In genomic region chr6:87617405-87617804, GRCh38 we compare ENCODE assay signal across 18 cellular contexts. TPM values are rescaled to one million over a fixed set of nuclear protein-coding genes. Genes with fewer than 3 reads are reported as not detected.
DNase-seq lines count a peak whose midpoint lies in the region; ATAC-seq and TF ChIP-seq lines count a peak whose summit lies in the region.
"Had no signal": no experiment of that assay in that cellular context is flagged by ENCODE, and none has a peak within 500 bp of the region (broad histone marks: within the 10 kb centered on the region; RNA-seq: fewer than 3 reads in every experiment).

No MANE protein-coding gene starts in this region.

- CTCF ChIA-PET in activated naive CD4-positive, alpha-beta T cell treated with anti-CD3 and anti-CD28 coated beads, Interleukin-2, amount 10 ng/mL, durations not matched to agents 7 days and 5 days (lab: Charles Lee) = no interaction called here

- H3K27me3 ChIP-seq in heart right ventricle (no peaks in the 10 kb centered on the region), right cardiac atrium (ENCODE audit: control insufficient read depth, insufficient read depth) (no peaks in the 10 kb centered on the region), skeletal muscle tissue (ENCODE audit: control insufficient read depth in 3 of 3, insufficient read depth in 3 of 3, low read length in 3 of 3) (no peaks in the 10 kb centered on the region), sigmoid colon (no peaks in the 10 kb centered on the region)
- H3K27me3 ChIP-seq: BLaER1 had no signal

- TF ChIP-seq POLR2A in sigmoid colon (IDR thresholded peaks at IDR 0.05) = no peak

- H3K36me3 Mint-ChIP-seq in activated naive CD4-positive, alpha-beta T cell treated with anti-CD3 and anti-CD28 coated beads, Interleukin-2, amount 10 ng/mL, durations not matched to agents 7 days and 5 days = peaks cover 37% of the 10 kb centered on the region

- H3K9me3 ChIP-seq in heart right ventricle (no peaks in the 10 kb centered on the region), right cardiac atrium (ENCODE audit: control insufficient read depth, low read length) (no peaks in the 10 kb centered on the region), skeletal muscle tissue (ENCODE audit: control insufficient read depth in 3 of 3, low read length in 3 of 3) (no peaks in the 10 kb centered on the region), sigmoid colon (no peaks in the 10 kb centered on the region)
- H3K9me3 ChIP-seq: BLaER1 had no signal

- no peaks in the 10 kb centered on the region for H3K4me1 Mint-ChIP-seq in activated naive CD4-positive, alpha-beta T cell treated with anti-CD3 and anti-CD28 coated beads, Interleukin-2, amount 10 ng/mL, durations not matched to agents 7 days and 5 days
- H3K4me1 Mint-ChIP-seq: CD14-positive monocyte, GM23338 had no signal

- ATAC-seq in Right ventricle myocardium inferior (peak; percentile 62), heart right ventricle (peak; percentile 61 to 92 (median 75)), right cardiac atrium (peak; percentile 54 to 65)
- ATAC-seq: GM23338 had no signal

- H3K4me1 ChIP-seq in heart right ventricle (peaks cover 0 to 4% (median 0%) of the 10 kb centered on the region in 9 donors), right cardiac atrium (ENCODE audit: control insufficient read depth, insufficient read depth, low read length) (no peaks in the 10 kb centered on the region), skeletal muscle tissue (ENCODE audit: control insufficient read depth in 3 of 3, insufficient read depth in 3 of 3, low read length in 3 of 3) (peaks cover 0 to 5% (median 0%) of the 10 kb centered on the region in 3 donors), sigmoid colon (no peaks in the 10 kb centered on the region)
- H3K4me1 ChIP-seq: BLaER1 had no signal

- DNase-seq in Right ventricle myocardium inferior (ENCODE audit: missing footprints) (no peak), cardiac septum (ENCODE audit: low spot score) (no peak), heart right ventricle (peak in 1 of 2 donors; percentile 5), right cardiac atrium (no peak), HK-2 (ENCODE audit: unreplicated experiment) (no peak), sigmoid colon (no peak)
- no peak for DNase-seq in activated naive CD4-positive, alpha-beta T cell treated with anti-CD3 and anti-CD28 coated beads, Interleukin-2, amount 10 ng/mL, durations not matched to agents 7 days and 5 days
- DNase-seq: 8988T; CD4-positive, alpha-beta memory T cell; DMS153; DMS79; GDM1; HCEC 1CT had no signal

- no peak overlapping the region for H3K4me3 ChIP-seq in heart right ventricle
- H3K4me3 ChIP-seq in right cardiac atrium (ENCODE audit: low read length) = no peak overlapping the region
- H3K4me3 ChIP-seq in skeletal muscle tissue (ENCODE audit: low read length in 3 of 3) = no peak overlapping the region
- no peak overlapping the region for H3K4me3 ChIP-seq in sigmoid colon
- H3K4me3 ChIP-seq: BLaER1, GM23338 had no signal

- intact Hi-C loops in Right ventricle myocardium inferior (cut with DNase I) (loop anchor here (10.0 kb wide), 1 partner anchor 177 kb away; no protein-coding TSS in a partner anchor), cardiac septum (cut with DNase I) (loop anchor here (10.0 kb wide), 1 partner anchor 177 kb away; no protein-coding TSS in a partner anchor), heart right ventricle (cut with DNase I) (no loop called here), right cardiac atrium (cut with DNase I) (no loop called here), sigmoid colon (cut with DNase I) (no loop called here)

- 47 to 66% methylated on average over 4 of the region's 4 CpGs for WGBS in heart right ventricle, 2 donors
- 75% methylated on average over 4 of the region's 4 CpGs for WGBS in right cardiac atrium
- 96% methylated on average over 4 of the region's 4 CpGs for WGBS in sigmoid colon, 2 donors

- peak overlapping the region in 1 of 3 donors; percentile 18 for H3K9ac ChIP-seq in skeletal muscle tissue (ENCODE audit: low read depth in 1 of 3, low read length in 3 of 3)
- H3K9ac ChIP-seq: BLaER1 had no signal

- H3K27me3 Mint-ChIP-seq in activated naive CD4-positive, alpha-beta T cell treated with anti-CD3 and anti-CD28 coated beads, Interleukin-2, amount 10 ng/mL, durations not matched to agents 7 days and 5 days = no peaks in the 10 kb centered on the region
- H3K27me3 Mint-ChIP-seq: CD4-positive, alpha-beta memory T cell had no signal

- H3K27ac ChIP-seq in heart right ventricle (peak overlapping the region in 6 of 10 donors; percentile 13 to 70 (median 45)), right cardiac atrium (ENCODE audit: low read length) (no peak overlapping the region), skeletal muscle tissue (ENCODE audit: low read depth, low read length) (peak overlapping the region; percentile 0), sigmoid colon (no peak overlapping the region)
- H3K27ac ChIP-seq: BLaER1, HL-60 had no signal

- H3K4me3 Mint-ChIP-seq in activated naive CD4-positive, alpha-beta T cell treated with anti-CD3 and anti-CD28 coated beads, Interleukin-2, amount 10 ng/mL, durations not matched to agents 7 days and 5 days = no peak overlapping the region
- H3K4me3 Mint-ChIP-seq: CD14-positive monocyte; CD4-positive, alpha-beta memory T cell; GM23338 had no signal

- no peak for TF ChIP-seq EP300 in sigmoid colon (IDR thresholded peaks at IDR 0.05)

- TF ChIP-seq CTCF in heart right ventricle (IDR thresholded peaks at IDR 0.05) (no peak), sigmoid colon (IDR thresholded peaks at IDR 0.05) (no peak)

- H3K36me3 ChIP-seq in heart right ventricle (peaks cover 0 to 71% (median 8%) of the 10 kb centered on the region in 9 donors), skeletal muscle tissue (ENCODE audit: control insufficient read depth in 3 of 3, insufficient read depth in 3 of 3, low read length in 3 of 3) (peaks cover 5 to 16% (median 13%) of the 10 kb centered on the region in 3 donors), sigmoid colon (peaks cover 0 to 50% (median 16%) of the 10 kb centered on the region in 4 donors)

- no peak overlapping the region for H3K27ac Mint-ChIP-seq in activated naive CD4-positive, alpha-beta T cell treated with anti-CD3 and anti-CD28 coated beads, Interleukin-2, amount 10 ng/mL, durations not matched to agents 7 days and 5 days
- H3K27ac Mint-ChIP-seq: CD4-positive, alpha-beta memory T cell; GM23338 had no signal

- H3K9me3 Mint-ChIP-seq in activated naive CD4-positive, alpha-beta T cell treated with anti-CD3 and anti-CD28 coated beads, Interleukin-2, amount 10 ng/mL, durations not matched to agents 7 days and 5 days = peaks cover 2% of the 10 kb centered on the region
- H3K9me3 Mint-ChIP-seq: CD4-positive, alpha-beta memory T cell had no signal

RNA-seq across cellular contexts. Expression of gene ORC3, which starts 27.5 kb away (rescaled TPM):
- 18.9 TPM for total RNA-seq in Right ventricle myocardium inferior
- 23.0 TPM for total RNA-seq in cardiac septum
- 10 to 100 TPM; 16.2 to 28.2 (median 24.5) TPM for total RNA-seq in heart right ventricle
- 10 to 100 TPM; 15.7 to 16.0 TPM for polyA plus RNA-seq in heart right ventricle
- 10 to 100 TPM; 18.4 to 23.2 (median 20.4) TPM for total RNA-seq in right cardiac atrium
- polyA plus RNA-seq in right cardiac atrium = 20.9 TPM
- total RNA-seq in skeletal muscle tissue = 21.4 TPM
- 10 to 100 TPM; 17.5 to 27.6 (median 23.7) TPM for total RNA-seq in sigmoid colon
- 10 to 100 TPM; 10.2 to 11.8 (median 10.3) TPM for polyA plus RNA-seq in sigmoid colon

RNA-seq across cellular contexts. Expression of gene RARS2, which starts 27.6 kb away (rescaled TPM):
- 18.3 TPM for total RNA-seq in Right ventricle myocardium inferior
- total RNA-seq in cardiac septum = 23.6 TPM
- 10 to 100 TPM; 18.3 to 26.1 (median 20.3) TPM for total RNA-seq in heart right ventricle
- polyA plus RNA-seq in heart right ventricle = 10 to 100 TPM; 12.1 to 19.1 TPM
- 10 to 100 TPM; 18.0 to 26.0 (median 21.0) TPM for total RNA-seq in right cardiac atrium
- 14.5 TPM for polyA plus RNA-seq in right cardiac atrium
- total RNA-seq in skeletal muscle tissue = 31.8 TPM
- total RNA-seq in sigmoid colon = 10 to 100 TPM; 20.5 to 26.5 (median 20.6) TPM
- 10 to 100 TPM; 18.3 to 34.2 (median 31.7) TPM for polyA plus RNA-seq in sigmoid colon

Comparison
In these comparisons a context has a peak if more than half of its experiments do, and no peak if none do; other contexts are left out.
1. H3K27ac ChIP-seq: peak in heart right ventricle (6 of 10) and skeletal muscle tissue (single experiment); none in right cardiac atrium (single experiment) and sigmoid colon (0 of 4).
2. intact Hi-C loops: an anchor here in Right ventricle myocardium inferior (10.0 kb wide) and cardiac septum (10.0 kb wide); none called in heart right ventricle, right cardiac atrium and sigmoid colon.
3. Peak in every context shown above with its lines, with median percentiles within 50 percentile points of each other: ATAC-seq.